ENCODE assay signal across 10 cellular contexts in genomic region chr5:142782976-142783539, GRCh38. TPM values are rescaled to one million over a fixed set of nuclear protein-coding genes. Genes with fewer than 3 reads are reported as not detected.
DNase-seq lines count a peak whose midpoint lies in the region; ATAC-seq, FAIRE-seq and TF ChIP-seq lines count a peak whose summit lies in the region.
"Had no signal": no experiment of that assay in that cellular context is flagged by ENCODE, and none has a peak within 500 bp of the region (broad histone marks: within the 10 kb centered on the region; RNA-seq: fewer than 3 reads in every experiment).

No MANE protein-coding gene starts in this region.

- TF ChIP-seq POLR2A in GM12892 (IDR thresholded peaks at IDR 0.05; ENCODE audit: low read depth, low read length): no peak

- H3K9me3 ChIP-seq in BLaER1: no peaks in the 10 kb centered on the region
- H3K9me3 ChIP-seq in Loucy (ENCODE audit: insufficient read depth, low read depth, low read length): no peaks in the 10 kb centered on the region
- H3K9me3 ChIP-seq: thyroid gland had no signal

- H3K4me2 ChIP-seq in BLaER1 (peak overlapping the region; percentile 6; the same call in 1 of the 2 replicates), Loucy (ENCODE audit: low read depth, low read length, poor library complexity, severe bottlenecking) (peak overlapping the region; percentile 38)

- peaks cover 43% of the 10 kb centered on the region for H3K4me1 ChIP-seq in BLaER1
- H3K4me1 ChIP-seq in Loucy (ENCODE audit: insufficient read depth, low read length, poor library complexity, severe bottlenecking): peaks cover 56% of the 10 kb centered on the region

- no peak overlapping the region for H3K27ac ChIP-seq in BLaER1

- H3K79me2 ChIP-seq in Loucy (ENCODE audit: insufficient read depth, low read length): peaks cover 38% of the 10 kb centered on the region

- H2AFZ ChIP-seq in Loucy (ENCODE audit: low read length): no peak overlapping the region

- H3K36me3 ChIP-seq in BLaER1 (no peaks in the 10 kb centered on the region), Loucy (ENCODE audit: insufficient read depth, low read length) (no peaks in the 10 kb centered on the region)
- H3K36me3 ChIP-seq: thyroid gland had no signal

- H3K9ac ChIP-seq in BLaER1 (no peak overlapping the region), Loucy (ENCODE audit: low read depth, low read length, poor library complexity, severe bottlenecking) (no peak overlapping the region)

- no peak for TF ChIP-seq CTCF in Loucy (conservative IDR thresholded peaks at IDR 0.05; ENCODE audit: low read length)
- TF ChIP-seq CTCF in fibroblast of pulmonary artery (IDR thresholded peaks at IDR 0.05; ENCODE audit: low read length, missing control alignments): no peak

- H3K9me2 ChIP-seq in Loucy (replicated peaks; ENCODE audit: low read depth, low read length): no peaks in the 10 kb centered on the region

- H4K20me1 ChIP-seq in BLaER1 (0 out of 2 replicates have a peak, but pooled peaks cover 10% of the 10 kb centered on the region), Loucy (ENCODE audit: insufficient read depth, low read length, poor library complexity, severe bottlenecking) (no peaks in the 10 kb centered on the region)

- no peak overlapping the region for H3K4me3 ChIP-seq in BLaER1
- H3K4me3 ChIP-seq in Loucy (ENCODE audit: low read length, poor library complexity, severe bottlenecking): no peak overlapping the region
- no peak overlapping the region for H3K4me3 ChIP-seq in fibroblast of pulmonary artery (replicated peaks; ENCODE audit: low read depth, low read length)
- H3K4me3 ChIP-seq: thyroid gland had no signal

- DNase-seq in fibroblast of pulmonary artery (ENCODE audit: low read depth) (peak; percentile 46), posterior cingulate gyrus (peak in 7 of 10 donors; percentile 28 to 89 (median 48)), kidney glomerular epithelial cell (lab: John Stamatoyannopoulos, UW) (no peak), GM12892 (ENCODE audit: insufficient read length) (no peak), NCI-H2227 treated with DMSO at 0.1 percent for 48 hours (lab: John Stamatoyannopoulos, UW) (no peak)
- DNase-seq: erythroblast had no signal

- H3F3A ChIP-seq in Loucy (ENCODE audit: low read depth): no peaks in the 10 kb centered on the region

- H3K27me3 ChIP-seq in BLaER1 (no peaks in the 10 kb centered on the region), Loucy (ENCODE audit: insufficient read depth, low read length, poor library complexity, severe bottlenecking) (no peaks in the 10 kb centered on the region)
- H3K27me3 ChIP-seq: thyroid gland had no signal

- no peak for ATAC-seq in GM18517 (IDR thresholded peaks at IDR 0.05; ENCODE audit: unreplicated experiment)

- no peak for FAIRE-seq in GM12892 (lab: Jason Lieb, UNC)

- intact Hi-C loops in posterior cingulate gyrus (cut with DNase I): no loop called here

RNA-seq across cellular contexts. Expression of gene ARHGAP26, which starts 12.9 kb away (rescaled TPM):
- 25.5 TPM for polyA plus RNA-seq in GM12892 (2012; ENCODE audit: missing spikeins)

Comparison
In these comparisons a context has a peak if more than half of its experiments do, and no peak if none do; other contexts are left out.
1. DNase-seq: peak in fibroblast of pulmonary artery (single experiment) and posterior cingulate gyrus (7 of 10); none in kidney glomerular epithelial cell (single experiment), GM12892 (single experiment) and NCI-H2227 treated with DMSO at 0.1 percent for 48 hours (single experiment).